In genomic region chr14:105746800-105747502, GRCh38 we compare ENCODE assay signal across 1 cellular context.
TF ChIP-seq lines count a peak whose summit lies in the region.

No MANE protein-coding gene starts in this region.

TF ChIP-seq in A549, 52 proteins besides CTCF, POLR2A, EP300 and RAD21:
- TF ChIP-seq, protein P1, sequence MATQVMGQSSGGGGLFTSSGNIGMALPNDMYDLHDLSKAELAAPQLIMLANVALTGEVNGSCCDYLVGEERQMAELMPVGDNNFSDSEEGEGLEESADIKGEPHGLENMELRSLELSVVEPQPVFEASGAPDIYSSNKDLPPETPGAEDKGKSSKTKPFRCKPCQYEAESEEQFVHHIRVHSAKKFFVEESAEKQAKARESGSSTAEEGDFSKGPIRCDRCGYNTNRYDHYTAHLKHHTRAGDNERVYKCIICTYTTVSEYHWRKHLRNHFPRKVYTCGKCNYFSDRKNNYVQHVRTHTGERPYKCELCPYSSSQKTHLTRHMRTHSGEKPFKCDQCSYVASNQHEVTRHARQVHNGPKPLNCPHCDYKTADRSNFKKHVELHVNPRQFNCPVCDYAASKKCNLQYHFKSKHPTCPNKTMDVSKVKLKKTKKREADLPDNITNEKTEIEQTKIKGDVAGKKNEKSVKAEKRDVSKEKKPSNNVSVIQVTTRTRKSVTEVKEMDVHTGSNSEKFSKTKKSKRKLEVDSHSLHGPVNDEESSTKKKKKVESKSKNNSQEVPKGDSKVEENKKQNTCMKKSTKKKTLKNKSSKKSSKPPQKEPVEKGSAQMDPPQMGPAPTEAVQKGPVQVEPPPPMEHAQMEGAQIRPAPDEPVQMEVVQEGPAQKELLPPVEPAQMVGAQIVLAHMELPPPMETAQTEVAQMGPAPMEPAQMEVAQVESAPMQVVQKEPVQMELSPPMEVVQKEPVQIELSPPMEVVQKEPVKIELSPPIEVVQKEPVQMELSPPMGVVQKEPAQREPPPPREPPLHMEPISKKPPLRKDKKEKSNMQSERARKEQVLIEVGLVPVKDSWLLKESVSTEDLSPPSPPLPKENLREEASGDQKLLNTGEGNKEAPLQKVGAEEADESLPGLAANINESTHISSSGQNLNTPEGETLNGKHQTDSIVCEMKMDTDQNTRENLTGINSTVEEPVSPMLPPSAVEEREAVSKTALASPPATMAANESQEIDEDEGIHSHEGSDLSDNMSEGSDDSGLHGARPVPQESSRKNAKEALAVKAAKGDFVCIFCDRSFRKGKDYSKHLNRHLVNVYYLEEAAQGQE (IDR thresholded peaks at IDR 0.05) = peak; percentile 60; the same call in 1 of the 2 replicates
